In genomic region chr22:48139776-48140175, GRCh38 we compare ENCODE assay signal across 24 cellular contexts.
"Had no signal": no experiment of that assay in that cellular context is flagged by ENCODE, and none has a peak within 500 bp of the region (broad histone marks: within the 10 kb centered on the region; RNA-seq: fewer than 3 reads in every experiment).

No MANE protein-coding gene starts in this region.

- H3K4me1 ChIP-seq: parathyroid adenoma, psoas muscle, right lobe of liver, suprapubic skin, testis, tibial artery, upper lobe of right lung, uterus had no signal

- H3K36me3 ChIP-seq: ovary, right lobe of liver, sigmoid colon, suprapubic skin, tibial artery, transverse colon, upper lobe of right lung, uterus had no signal

- H3K4me3 ChIP-seq: ovary, psoas muscle, right lobe of liver, sigmoid colon, suprapubic skin, testis, tibial artery, transverse colon, upper lobe of right lung, uterus had no signal

- H3K27me3 ChIP-seq: ovary, right lobe of liver, sigmoid colon, testis, tibial artery, upper lobe of right lung, uterus had no signal

- DNase-seq: naive thymus-derived CD4-positive, alpha-beta T cell; natural killer cell; occipital lobe; ovary; posterior cingulate gyrus; psoas muscle; right lobe of liver; sigmoid colon; small intestine; stimulated activated CD4-positive, alpha-beta T cell treated with anti-CD3 and anti-CD28 coated beads, Interleukin-15, amount 100 ng/mL, for 24 hours; stimulated activated CD4-positive, alpha-beta T cell treated with anti-CD3 and anti-CD28 coated beads, Interleukin-2, amount 100 ng/mL, for 24 hours; stimulated activated CD4-positive, alpha-beta T cell treated with anti-CD3 and anti-CD28 coated beads, Interleukin-2, amount 100 ng/mL, for 48 hours; stimulated activated CD4-positive, alpha-beta T cell treated with anti-CD3 and anti-CD28 coated beads, Interleukin-4, amount 100 ng/mL, for 24 hours; stimulated activated naive CD4-positive, alpha-beta T cell; stimulated activated naive CD8-positive, alpha-beta T cell treated with anti-CD3 and anti-CD28 coated beads, Interleukin-15, amount 100 ng/mL, for 72 hours; stimulated activated naive CD8-positive, alpha-beta T cell treated with anti-CD3 and anti-CD28 coated beads, Interleukin-15, Interleukin-2, amounts not matched to agents 100 U/mL and 50 U/mL, for 24 hours; substantia nigra; testis; tibial artery; transverse colon; upper lobe of right lung; uterus had no signal

- H2AFZ ChIP-seq: parathyroid adenoma had no signal

- H3K9me3 ChIP-seq: ovary, psoas muscle, right lobe of liver, sigmoid colon, suprapubic skin, testis, tibial artery, upper lobe of right lung, uterus had no signal

- H3K79me2 ChIP-seq: parathyroid adenoma had no signal

- H3K27ac ChIP-seq: ovary, parathyroid adenoma, psoas muscle, right lobe of liver, sigmoid colon, suprapubic skin, testis, tibial artery, transverse colon, upper lobe of right lung, uterus had no signal

- ATAC-seq: naive thymus-derived CD4-positive, alpha-beta T cell; psoas muscle; right lobe of liver; stimulated activated naive CD8-positive, alpha-beta T cell treated with anti-CD3 and anti-CD28 coated beads, Interleukin-15, amount 100 ng/mL, for 72 hours; stimulated activated naive CD8-positive, alpha-beta T cell treated with anti-CD3 and anti-CD28 coated beads, Interleukin-15, Interleukin-2, amounts not matched to agents 100 U/mL and 50 U/mL, for 24 hours had no signal

- H3K9ac ChIP-seq: parathyroid adenoma had no signal
